ENCODE assay signal across 17 cellular contexts in genomic region chr6:137631323-137631722, GRCh38.
DNase-seq lines count a peak whose midpoint lies in the region; ATAC-seq, FAIRE-seq and TF ChIP-seq lines count a peak whose summit lies in the region.
"Had no signal": no experiment of that assay in that cellular context is flagged by ENCODE, and none has a peak within 500 bp of the region (broad histone marks: within the 10 kb centered on the region; RNA-seq: fewer than 3 reads in every experiment).

No MANE protein-coding gene starts in this region.

- H3K9me3 Mint-ChIP-seq in activated T-helper 17 cell treated with anti-CD3 and anti-CD28 coated beads, Interleukin-2, amount 50 U/mL, for 72 hours: no peaks in the 10 kb centered on the region
- H3K9me3 Mint-ChIP-seq in mesothelial cell of epicardium: peaks cover 3% of the 10 kb centered on the region
- H3K9me3 Mint-ChIP-seq: activated T-helper 1 cell treated with anti-CD3 and anti-CD28 coated beads, Interleukin-12 subunit alpha, Interleukin-12 subunit beta, Interleukin-2, Interleukin-4 antibody, amounts not matched to agents 30 ng/mL and 10 ng/mL and 1 ng/mL, durations not matched to agents 14 hours and 24 hours and 36 hours had no signal

- H3K4me3 Mint-ChIP-seq in activated T-helper 17 cell treated with anti-CD3 and anti-CD28 coated beads, Interleukin-2, amount 50 U/mL, for 72 hours: no peak overlapping the region
- H3K4me3 Mint-ChIP-seq in mesothelial cell of epicardium: no peak overlapping the region
- H3K4me3 Mint-ChIP-seq: activated T-helper 1 cell treated with anti-CD3 and anti-CD28 coated beads, Interleukin-12 subunit alpha, Interleukin-12 subunit beta, Interleukin-2, Interleukin-4 antibody, amounts not matched to agents 30 ng/mL and 10 ng/mL and 1 ng/mL, durations not matched to agents 14 hours and 24 hours and 36 hours had no signal

- ATAC-seq in GM21717 (IDR thresholded peaks at IDR 0.05; ENCODE audit: unreplicated experiment): peak; percentile 52
- peak; percentile 60 for ATAC-seq in activated T-helper 17 cell treated with anti-CD3 and anti-CD28 coated beads, Interleukin-2, amount 50 U/mL, for 72 hours (replicated peaks)
- ATAC-seq in HG03439 (IDR thresholded peaks at IDR 0.05; ENCODE audit: unreplicated experiment): no peak
- ATAC-seq: right lobe of liver had no signal

- H3K4me1 Mint-ChIP-seq in activated T-helper 17 cell treated with anti-CD3 and anti-CD28 coated beads, Interleukin-2, amount 50 U/mL, for 72 hours: no peaks in the 10 kb centered on the region
- H3K4me1 Mint-ChIP-seq in mesothelial cell of epicardium: peaks cover 15% of the 10 kb centered on the region

- no peak overlapping the region for H3K27ac Mint-ChIP-seq in activated T-helper 17 cell treated with anti-CD3 and anti-CD28 coated beads, Interleukin-2, amount 50 U/mL, for 72 hours
- peak overlapping the region; percentile 62 for H3K27ac Mint-ChIP-seq in mesothelial cell of epicardium
- H3K27ac Mint-ChIP-seq: activated T-helper 1 cell treated with anti-CD3 and anti-CD28 coated beads, Interleukin-12 subunit alpha, Interleukin-12 subunit beta, Interleukin-2, Interleukin-4 antibody, amounts not matched to agents 30 ng/mL and 10 ng/mL and 1 ng/mL, durations not matched to agents 14 hours and 24 hours and 36 hours had no signal

- DNase-seq in GM18507 (ENCODE audit: extremely low spot score, insufficient read length, low read depth) (no peak), mesothelial cell of epicardium (ENCODE audit: low spot score in 2 of 2, unreplicated experiment in 2 of 2) (no peak), caudate nucleus (lab: John Stamatoyannopoulos, UW) (no peak)
- DNase-seq in activated CD4-positive, CD25-positive, alpha-beta regulatory T cell treated with anti-CD3 and anti-CD28 coated beads, Interleukin-2, amount 50 U/mL, for 72 hours: no peak
- DNase-seq: activated CD4-positive, alpha-beta T cell treated with anti-CD3 and anti-CD28 coated beads, Interleukin-2, amount 50 U/mL, for 48 hours; amygdala; Kasumi-1; NCI-H1694 treated with DMSO at 0.1 percent for 48 hours; NCI-H774; right lobe of liver; stimulated activated CD4-positive, alpha-beta T cell treated with anti-CD3 and anti-CD28 coated beads, Interleukin-4, amount 100 ng/mL, for 1 hour had no signal

- H3K27me3 Mint-ChIP-seq in activated T-helper 17 cell treated with anti-CD3 and anti-CD28 coated beads, Interleukin-2, amount 50 U/mL, for 72 hours: peaks cover 7% of the 10 kb centered on the region
- peaks cover 5% of the 10 kb centered on the region for H3K27me3 Mint-ChIP-seq in mesothelial cell of epicardium (ENCODE audit: low read depth)

- H3K36me3 Mint-ChIP-seq in activated T-helper 17 cell treated with anti-CD3 and anti-CD28 coated beads, Interleukin-2, amount 50 U/mL, for 72 hours (ENCODE audit: low read depth): no peaks in the 10 kb centered on the region
- no peaks in the 10 kb centered on the region for H3K36me3 Mint-ChIP-seq in mesothelial cell of epicardium

- H3K27ac ChIP-seq in caudate nucleus (ENCODE audit: low read depth, low read length): no peak overlapping the region
- H3K27ac ChIP-seq: C4-2B, esophagus muscularis mucosa, right lobe of liver had no signal

- TF ChIP-seq CTCF in mesothelial cell of epicardium (IDR thresholded peaks at IDR 0.05; ENCODE audit: unreplicated experiment): no peak

- peak; percentile 69 for FAIRE-seq in GM18507 (lab: Jason Lieb, UNC)
